Comparison of ENCODE assay signal across 20 cellular contexts in genomic region chr5:16406023-16406422, GRCh38. TPM values are rescaled to one million over a fixed set of nuclear protein-coding genes. Genes with fewer than 3 reads are reported as not detected.
DNase-seq lines count a peak whose midpoint lies in the region; ATAC-seq, FAIRE-seq and TF ChIP-seq lines count a peak whose summit lies in the region.
"Had no signal": no experiment of that assay in that cellular context is flagged by ENCODE, and none has a peak within 500 bp of the region (broad histone marks: within the 10 kb centered on the region; RNA-seq: fewer than 3 reads in every experiment).

No MANE protein-coding gene starts in this region.

- H3K4me1 ChIP-seq in HepG2 (ENCODE audit: insufficient read depth, low read length) (no peaks in the 10 kb centered on the region), right lobe of liver (no peaks in the 10 kb centered on the region), PC-9 (replicated peaks; ENCODE audit: insufficient read depth) (peaks cover 17% of the 10 kb centered on the region)
- H3K4me1 ChIP-seq: BLaER1 treated with 17β-estradiol and CSF1 and Interleukin-3, amounts not matched to agents 10 nM and 100 nM; HAP-1 had no signal

- TF ChIP-seq POLR2A in HepG2 (IDR thresholded peaks at IDR 0.05; ENCODE audit: insufficient read depth in 1 of 2, low read depth in 2 of 2, low read length in 2 of 2) (no peak), right lobe of liver (IDR thresholded peaks at IDR 0.05) (no peak), erythroblast (IDR thresholded peaks at IDR 0.05; ENCODE audit: low read length) (no peak)

- TF ChIP-seq EP300 in HepG2 (IDR thresholded peaks at IDR 0.05; ENCODE audit: low read depth in 2 of 2, low read length in 2 of 2) (no peak), HepG2 (CRISPR knock-in tag; IDR thresholded peaks at IDR 0.05; ENCODE audit: borderline replicate concordance) (no peak)

- no peak overlapping the region for H3K4me2 ChIP-seq in HepG2 (ENCODE audit: low read depth, low read length)
- peak overlapping the region; percentile 45 for H3K4me2 ChIP-seq in PC-9
- H3K4me2 ChIP-seq: BLaER1 treated with 17β-estradiol and CSF1 and Interleukin-3, amounts not matched to agents 10 nM and 100 nM had no signal

- no peak overlapping the region for H3K4me3 ChIP-seq in HepG2 (replicated peaks in 1 of 3; ENCODE audit: insufficient read depth in 1 of 3, low read depth in 2 of 3, low read length in 3 of 3)
- H3K4me3 ChIP-seq in right lobe of liver = no peak overlapping the region
- H3K4me3 ChIP-seq in PC-9 = no peak overlapping the region
- H3K4me3 ChIP-seq: BLaER1 treated with 17β-estradiol and CSF1 and Interleukin-3, amounts not matched to agents 10 nM and 100 nM; GM12878; GM23248; HAP-1 had no signal

- 36% methylated on average over 3 of the region's 3 CpGs for WGBS in HepG2 (ENCODE audit: low lambda C conversion rate)
- WGBS in right lobe of liver (ENCODE audit: insufficient coverage, low coverage, low lambda C conversion rate, missing lambda C conversion rate) = 54% methylated on average over 3 of the region's 3 CpGs

- H3K27me3 ChIP-seq in HepG2 (ENCODE audit: control insufficient read depth in 1 of 2, insufficient read depth in 2 of 2, low read length in 2 of 2) = no peaks in the 10 kb centered on the region
- H3K27me3 ChIP-seq in right lobe of liver = no peaks in the 10 kb centered on the region
- H3K27me3 ChIP-seq in PC-9 (ENCODE audit: insufficient read depth, low read depth) = peaks cover 13% of the 10 kb centered on the region
- H3K27me3 ChIP-seq: BLaER1 treated with 17β-estradiol and CSF1 and Interleukin-3, amounts not matched to agents 10 nM and 100 nM had no signal

- H4K20me1 ChIP-seq in HepG2 (ENCODE audit: insufficient read depth, low read length) (no peaks in the 10 kb centered on the region), PC-9 (ENCODE audit: insufficient read depth) (no peaks in the 10 kb centered on the region)
- H4K20me1 ChIP-seq: BLaER1 treated with 17β-estradiol and CSF1 and Interleukin-3, amounts not matched to agents 10 nM and 100 nM had no signal

- H2AFZ ChIP-seq in HepG2 (ENCODE audit: low read length) = no peak overlapping the region
- H2AFZ ChIP-seq in PC-9 = no peak overlapping the region
- H2AFZ ChIP-seq: GM23248 had no signal

- no peak for TF ChIP-seq CTCF in HepG2 (CRISPR knock-in tag; IDR thresholded peaks at IDR 0.05)
- TF ChIP-seq CTCF in right lobe of liver (IDR thresholded peaks at IDR 0.05) = no peak
- TF ChIP-seq CTCF in PC-9 (conservative IDR thresholded peaks at IDR 0.05) = no peak

- FAIRE-seq in HepG2 (lab: Jason Lieb, UNC) = no peak
- FAIRE-seq: D721Med, GM12878, GM19239 had no signal

- no peaks in the 10 kb centered on the region for H3K9me2 ChIP-seq in PC-9 (ENCODE audit: insufficient read depth)

- no peak overlapping the region for H3K9ac ChIP-seq in HepG2 (ENCODE audit: insufficient read depth, low read depth, low read length)
- H3K9ac ChIP-seq: BLaER1 treated with 17β-estradiol and CSF1 and Interleukin-3, amounts not matched to agents 10 nM and 100 nM; GM23248 had no signal

- H3K79me2 ChIP-seq in HepG2 (ENCODE audit: insufficient read depth, low read length) (no peaks in the 10 kb centered on the region), PC-9 (ENCODE audit: low read depth) (no peaks in the 10 kb centered on the region)

- in situ Hi-C loops in HepG2 (cut with HindIII; ENCODE audit: extremely low pct_ligation_motif_present, low pct_unique_long_range_greater_than_20kb) = no loop called here

- ATAC-seq in HepG2 (no peak), right lobe of liver (no peak), esophagus mucosa (peak; percentile 66), HG02759 (IDR thresholded peaks at IDR 0.05; ENCODE audit: unreplicated experiment) (no peak)
- ATAC-seq: GM12878 had no signal

- H3K36me3 ChIP-seq in HepG2 (replicated peaks in 1 of 2; ENCODE audit: control insufficient read depth in 1 of 2, insufficient read depth in 2 of 2, low read length in 2 of 2) (no peaks in the 10 kb centered on the region), right lobe of liver (no peaks in the 10 kb centered on the region), PC-9 (ENCODE audit: low read depth) (no peaks in the 10 kb centered on the region)
- H3K36me3 ChIP-seq: BLaER1 treated with 17β-estradiol and CSF1 and Interleukin-3, amounts not matched to agents 10 nM and 100 nM; HAP-1 had no signal

- DNase-seq in HepG2 (ENCODE audit: low spot score) = no peak
- no peak for DNase-seq in right lobe of liver
- DNase-seq in PC-9 = peak; percentile 27 to 76
- DNase-seq in effector CD8-positive, alpha-beta T cell (lab: John Stamatoyannopoulos, UW) = no peak
- DNase-seq in erythroblast (lab: John Stamatoyannopoulos, UW) = no peak
- DNase-seq: CD4-positive, alpha-beta T cell; CD8-positive, alpha-beta memory T cell; DMS 273 treated with DMSO at 0.1 percent for 48 hours; DMS79; EL; GDM1; GM23248; HFFc6 had no signal

- POLR2A ChIA-PET in HepG2 (lab: Yijun Ruan, JAX) (no interaction called here), PC-9 (lab: Charles Lee; ENCODE audit: unreplicated experiment) (no interaction called here)

- intact Hi-C loops in HepG2 (cut with micrococcal nuclease; ENCODE audit: unreplicated experiment) (no loop called here), right lobe of liver (cut with DNase I) (no loop called here), PC-9 (cut with micrococcal nuclease; ENCODE audit: unreplicated experiment) (no loop called here)

- TF ChIP-seq RAD21 in HepG2 (CRISPR knock-in tag; IDR thresholded peaks at IDR 0.05) = no peak

- CTCF ChIA-PET in HepG2 (lab: Yijun Ruan, JAX; ENCODE audit: low intra/inter-chr PET ratio, low total read pairs) (no interaction called here), PC-9 (lab: Charles Lee) (no interaction called here)

- no peak overlapping the region for H3K27ac ChIP-seq in HepG2 (ENCODE audit: extremely low read length, insufficient read depth, low read length)
- H3K27ac ChIP-seq in right lobe of liver = no peak overlapping the region
- no peak overlapping the region for H3K27ac ChIP-seq in PC-9
- H3K27ac ChIP-seq: BLaER1 treated with 17β-estradiol and CSF1 and Interleukin-3, amounts not matched to agents 10 nM and 100 nM; GM23248 had no signal

- no peaks in the 10 kb centered on the region for H3K9me3 ChIP-seq in HepG2 (ENCODE audit: low read length)
- no peaks in the 10 kb centered on the region for H3K9me3 ChIP-seq in right lobe of liver
- H3K9me3 ChIP-seq in PC-9 (ENCODE audit: insufficient read depth, low read depth) = no peaks in the 10 kb centered on the region
- H3K9me3 ChIP-seq: BLaER1 treated with 17β-estradiol and CSF1 and Interleukin-3, amounts not matched to agents 10 nM and 100 nM; HAP-1 had no signal

- no peaks in the 10 kb centered on the region for H3F3A ChIP-seq in PC-9 (ENCODE audit: insufficient read depth, low read depth)

- BruUV-seq in HepG2 (replicated peaks; lab: Mats Ljungman, UMichigan) (no TSS peak), PC-9 (replicated peaks; lab: Mats Ljungman, UMichigan) (no TSS peak)

TF ChIP-seq in HepG2, 621 proteins besides CTCF, POLR2A, EP300 and RAD21:
- no peak for TF ChIP-seq HNF4A (CRISPR knock-in tag; IDR thresholded peaks at IDR 0.05)
- TF ChIP-seq ELK4 (CRISPR knock-in tag; IDR thresholded peaks at IDR 0.05; ENCODE audit: borderline replicate concordance) = no peak
- TF ChIP-seq CEBPB (IDR thresholded peaks at IDR 0.05; ENCODE audit: borderline replicate concordance, low read depth, low read length) = peak; percentile 29; the same call in 1 of the 2 replicates

RNA-seq across cellular contexts. Expression of gene ZNF622, which starts 59.6 kb away (rescaled TPM):
- total RNA-seq in HepG2 (2016; rRNA removed; fragmentation: Illumina TruSeq; extraction: Trizol) (44.7 and 50.2 TPM in 2 replicates), right lobe of liver (10 to 100 TPM; 12.9 to 15.7 (median 14.9) TPM), PC-9 (2021) (54.4 and 73.5 TPM in 2 replicates), esophagus mucosa (15.5 TPM)
- total RNA-seq in HepG2 (2016; cell fraction: cytosol; rRNA removed; fragmentation: Illumina TruSeq; extraction: Trizol; ENCODE audit: low read depth) = 7.9 and 9.2 TPM in 2 replicates
- total RNA-seq in HepG2 (2016; cell fraction: insoluble cytoplasmic fraction; rRNA removed; fragmentation: Illumina TruSeq; extraction: Trizol) = 42.5 and 45.6 TPM in 2 replicates
- total RNA-seq in HepG2 (2016; cell fraction: membrane; rRNA removed; fragmentation: Illumina TruSeq; extraction: Trizol) = 10.6 and 12.6 TPM in 2 replicates
- 25.0 and 27.5 TPM in 2 replicates for total RNA-seq in HepG2 (2016; cell fraction: nucleus; rRNA removed; fragmentation: Illumina TruSeq; extraction: Trizol)
- 10.9 and 12.1 TPM in 2 replicates for polyA plus RNA-seq in HepG2 (2011; rRNA removed)
- 11.9 and 12.6 TPM in 2 replicates for polyA plus RNA-seq in HepG2 (2011; cell fraction: cytosol; rRNA removed)
- 6.4 and 7.3 TPM in 2 replicates for polyA plus RNA-seq in HepG2 (2011; cell fraction: nucleus; rRNA removed)
- polyA plus RNA-seq in HepG2 (2012) = 21.6 and 22.5 TPM in 2 replicates
- 5.6 and 6.2 TPM in 2 replicates for polyA plus RNA-seq in HepG2 (2016; cell fraction: cytosol; fragmentation: Illumina TruSeq; extraction: Trizol; ENCODE audit: low read depth)
- 37.3 and 41.8 TPM in 2 replicates for polyA plus RNA-seq in HepG2 (2016; cell fraction: insoluble cytoplasmic fraction; fragmentation: Illumina TruSeq; extraction: Trizol; ENCODE audit: low read depth)
- 6.4 and 8.0 TPM in 2 replicates for polyA plus RNA-seq in HepG2 (2016; cell fraction: membrane; fragmentation: Illumina TruSeq; extraction: Trizol; ENCODE audit: low read depth)
- polyA plus RNA-seq in HepG2 (2016; cell fraction: nucleus; fragmentation: Illumina TruSeq; extraction: Trizol; ENCODE audit: insufficient read depth, low read depth) = 27.7 and 29.2 TPM in 2 replicates
- 9.9 and 22.3 TPM in 2 replicates for polyA minus RNA-seq in HepG2 (2011; rRNA and poly(A)+ RNA removed; ENCODE audit: low replicate concordance)
- 7.6 and 8.3 TPM in 2 replicates for polyA minus RNA-seq in HepG2 (2011; cell fraction: cytosol; rRNA and poly(A)+ RNA removed)
- 15.4 and 18.2 TPM in 2 replicates for polyA minus RNA-seq in HepG2 (2011; cell fraction: nucleus; rRNA and poly(A)+ RNA removed)

Comparison
In these comparisons a context has a peak if more than half of its experiments do, and no peak if none do; other contexts are left out.
1. DNase-seq: peak in PC-9 (2 of 2); none in HepG2 (single experiment), right lobe of liver (0 of 3), effector CD8-positive, alpha-beta T cell (single experiment) and erythroblast (0 of 2).